ENCODE assay signal across 9 cellular contexts in the genomic region with DNA sequence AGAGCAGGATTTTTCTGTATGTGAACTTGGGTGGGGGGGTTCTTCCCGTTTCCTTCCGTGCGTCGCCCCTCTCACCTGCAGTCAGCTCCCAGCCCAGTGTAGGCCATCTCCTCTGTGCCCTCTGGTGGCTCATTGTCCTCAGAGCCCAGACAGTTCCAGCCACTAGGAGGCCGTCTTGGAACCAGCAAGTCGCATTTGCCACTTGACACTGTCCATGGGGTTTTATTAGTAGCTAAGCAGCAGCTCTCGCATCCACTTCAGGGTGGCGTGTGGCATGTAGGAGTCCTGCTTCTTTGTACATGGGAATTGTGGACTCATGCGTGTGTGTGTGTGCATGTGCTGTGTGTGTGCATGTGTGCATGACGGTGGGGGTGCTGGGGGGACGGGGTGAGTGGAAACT.
A peak's percentile ranks its signal among the peaks of the same experiment; 100 is the strongest.
DNase-seq lines count a peak whose midpoint lies in the region; ATAC-seq and TF ChIP-seq lines count a peak whose summit lies in the region.
"Had no signal": no experiment of that assay in that cellular context is flagged by ENCODE, and none has a peak within 500 bp of the region (broad histone marks: within the 10 kb centered on the region; RNA-seq: fewer than 3 reads in every experiment).

No MANE protein-coding gene starts in this region.

- TF ChIP-seq CTCF in brain (conservative IDR thresholded peaks at IDR 0.05), result peak; percentile 63 to 66
- TF ChIP-seq CTCF in kidney epithelial cell (IDR thresholded peaks at IDR 0.05; ENCODE audit: insufficient read depth, low read length, poor library complexity, severe bottlenecking), result peak; percentile 78

- ATAC-seq in GM18505 (IDR thresholded peaks at IDR 0.05; ENCODE audit: unreplicated experiment), result no peak
- no peak for ATAC-seq in GM21367 (IDR thresholded peaks at IDR 0.05; ENCODE audit: unreplicated experiment)

- H3K27me3 ChIP-seq in kidney epithelial cell (ENCODE audit: control insufficient read depth, insufficient read depth, low read length), result no peaks in the 10 kb centered on the region

- H3K4me1 Mint-ChIP-seq in brain, result peaks cover 18% of the 10 kb centered on the region
- H3K4me1 Mint-ChIP-seq: central memory CD8-positive, alpha-beta T cell had no signal

- H3K36me3 ChIP-seq in kidney epithelial cell (ENCODE audit: control insufficient read depth, insufficient read depth, low read length), result peaks cover 4% of the 10 kb centered on the region

- peak; percentile 15 for DNase-seq in activated CD4-positive, alpha-beta T cell treated with anti-CD3 and anti-CD28 coated beads for 48 hours
- no peak for DNase-seq in activated CD4-positive, alpha-beta T cell treated with anti-CD3 and anti-CD28 coated beads for 1 hour
- DNase-seq in NCI-H460 (ENCODE audit: extremely low read depth, low read depth) (peak; percentile 43), kidney epithelial cell (ENCODE audit: low read depth) (no peak), occipital lobe (lab: John Stamatoyannopoulos, UW) (no peak)

- no peak for TF ChIP-seq POLR2A in GM18505 (IDR thresholded peaks at IDR 0.05; ENCODE audit: borderline replicate concordance, extremely low read depth, insufficient read depth, insufficient read length)

- H3K27me3 Mint-ChIP-seq in brain, result no peaks in the 10 kb centered on the region
- H3K27me3 Mint-ChIP-seq: central memory CD8-positive, alpha-beta T cell had no signal

- H3K4me3 Mint-ChIP-seq in brain, result no peak overlapping the region
- H3K4me3 Mint-ChIP-seq: central memory CD8-positive, alpha-beta T cell had no signal

- no peak overlapping the region for H3K4me3 ChIP-seq in kidney epithelial cell (ENCODE audit: low read depth, low read length)

- H3K36me3 Mint-ChIP-seq in brain, result peaks cover 61% of the 10 kb centered on the region

- peak overlapping the region; percentile 24 to 77 (median 66) for H3K27ac Mint-ChIP-seq in brain

- no peaks in the 10 kb centered on the region for H3K9me3 Mint-ChIP-seq in brain
- H3K9me3 Mint-ChIP-seq: central memory CD8-positive, alpha-beta T cell had no signal

Comparison
In these comparisons a context has a peak if more than half of its experiments do, and no peak if none do; other contexts are left out.
1. DNase-seq: peak in activated CD4-positive, alpha-beta T cell treated with anti-CD3 and anti-CD28 coated beads for 48 hours (single experiment) and NCI-H460 (single experiment); none in activated CD4-positive, alpha-beta T cell treated with anti-CD3 and anti-CD28 coated beads for 1 hour (single experiment), kidney epithelial cell (single experiment) and occipital lobe (single experiment).